ENCODE assay signal across 8 cellular contexts in the genomic region with DNA sequence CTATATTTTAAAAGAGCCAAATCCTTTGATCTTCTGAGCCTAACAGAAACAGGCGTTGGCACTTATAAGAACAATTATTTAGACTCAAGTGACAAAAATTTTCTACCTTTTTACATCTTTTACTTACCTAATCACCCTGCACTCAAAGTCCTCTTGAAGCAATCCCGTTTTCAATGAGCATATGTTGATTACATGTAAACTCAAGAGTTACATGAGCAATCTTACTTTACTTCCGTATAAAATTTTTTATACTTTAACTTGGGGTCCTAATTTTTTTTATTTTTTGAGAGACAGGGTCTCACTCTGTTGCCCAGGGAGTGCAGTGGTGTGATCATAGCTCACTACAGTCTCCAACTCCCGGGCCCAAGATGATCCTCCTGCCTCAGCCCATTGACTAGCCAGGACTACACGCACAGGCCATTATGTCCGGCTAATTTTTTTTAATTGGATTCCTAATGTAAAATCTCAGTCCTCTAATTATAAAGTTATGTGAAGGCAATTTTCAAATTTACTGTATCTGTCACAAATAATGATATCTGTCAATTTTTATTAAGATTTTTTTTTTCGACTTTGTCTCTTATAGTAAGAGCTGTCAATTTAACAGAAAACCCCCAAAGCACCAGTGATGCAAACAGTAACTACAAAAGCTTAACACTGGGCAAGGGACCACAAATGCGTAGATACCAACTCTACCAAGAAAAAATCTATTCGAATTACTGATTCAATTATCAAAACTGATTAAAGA. TPM values are rescaled to one million over a fixed set of nuclear protein-coding genes. Genes with fewer than 3 reads are reported as not detected.
A peak's percentile ranks its signal among the peaks of the same experiment; 100 is the strongest.
DNase-seq lines count a peak whose midpoint lies in the region; ATAC-seq and TF ChIP-seq lines count a peak whose summit lies in the region.

No MANE protein-coding gene starts in this region.

- H3K36me3 ChIP-seq in DOHH2 (ENCODE audit: control insufficient read depth, low read length), result peaks cover 67% of the 10 kb centered on the region
- H3K36me3 ChIP-seq in PC-9 (ENCODE audit: low read depth), result peaks cover 57% of the 10 kb centered on the region
- H3K36me3 ChIP-seq in parathyroid adenoma (ENCODE audit: control insufficient read depth, insufficient read depth, low read length), result no peaks in the 10 kb centered on the region

- BruUV-seq in PC-9 (replicated peaks; lab: Mats Ljungman, UMichigan), result no TSS peak

- ATAC-seq in GM19328 (IDR thresholded peaks at IDR 0.05; ENCODE audit: unreplicated experiment) (no peak), GM18861 (IDR thresholded peaks at IDR 0.05; ENCODE audit: unreplicated experiment) (no peak)

- no peak overlapping the region for H3K27ac ChIP-seq in DOHH2 (ENCODE audit: low read depth, low read length)
- peak overlapping the region; percentile 95 for H3K27ac ChIP-seq in PC-9
- peak overlapping the region; percentile 100 for H3K27ac ChIP-seq in parathyroid adenoma

- H3K9me2 ChIP-seq in DOHH2 (replicated peaks; ENCODE audit: control insufficient read depth, low read length) (no peaks in the 10 kb centered on the region), PC-9 (ENCODE audit: insufficient read depth) (no peaks in the 10 kb centered on the region)

- H3K4me3 Mint-ChIP-seq in endothelial cell (ENCODE audit: unreplicated experiment), result peak overlapping the region; percentile 96

- peaks cover 14% of the 10 kb centered on the region for H3F3A ChIP-seq in DOHH2 (ENCODE audit: control insufficient read depth, insufficient read depth)
- peaks cover 76% of the 10 kb centered on the region for H3F3A ChIP-seq in PC-9 (ENCODE audit: insufficient read depth, low read depth)

- H3K4me1 ChIP-seq in DOHH2 (ENCODE audit: control insufficient read depth, low read length), result peaks cover 58% of the 10 kb centered on the region
- H3K4me1 ChIP-seq in PC-9 (replicated peaks; ENCODE audit: insufficient read depth), result peaks cover 68% of the 10 kb centered on the region
- H3K4me1 ChIP-seq in parathyroid adenoma, result peaks cover 20% of the 10 kb centered on the region

- H3K9me3 Mint-ChIP-seq in endothelial cell (ENCODE audit: unreplicated experiment), result no peaks in the 10 kb centered on the region

- peak overlapping the region; percentile 86 for H3K4me2 ChIP-seq in DOHH2 (ENCODE audit: low read length)
- H3K4me2 ChIP-seq in PC-9, result peak overlapping the region; percentile 96
- peak overlapping the region; percentile 80 for H3K4me2 ChIP-seq in parathyroid adenoma (ENCODE audit: low read length)

- no peak overlapping the region for H3K9ac ChIP-seq in parathyroid adenoma

- CTCF ChIA-PET in PC-9 (lab: Charles Lee), result interaction anchor here (0.6 kb wide), 2 partner anchors 102 to 198 kb away, joined by 3 to 4 read pairs; no protein-coding TSS in a partner anchor

- peaks cover 60% of the 10 kb centered on the region for H4K20me1 ChIP-seq in DOHH2 (ENCODE audit: control insufficient read depth, insufficient read depth, low read depth, low read length)
- H4K20me1 ChIP-seq in PC-9 (ENCODE audit: insufficient read depth), result peaks cover 61% of the 10 kb centered on the region

- H3K27me3 Mint-ChIP-seq in endothelial cell (ENCODE audit: unreplicated experiment), result peaks cover 24% of the 10 kb centered on the region

- H3K9me3 ChIP-seq in DOHH2 (ENCODE audit: control insufficient read depth, insufficient read depth, low read length), result no peaks in the 10 kb centered on the region
- H3K9me3 ChIP-seq in PC-9 (ENCODE audit: insufficient read depth, low read depth), result no peaks in the 10 kb centered on the region
- H3K9me3 ChIP-seq in parathyroid adenoma (ENCODE audit: control insufficient read depth, low read length), result no peaks in the 10 kb centered on the region

- POLR2A ChIA-PET in PC-9 (lab: Charles Lee; ENCODE audit: unreplicated experiment), result interaction anchor here (0.6 to 0.9 kb wide), 5 partner anchors 25 to 209 kb away, joined by 3 to 10 read pairs (median 6); no protein-coding TSS in a partner anchor

- peak overlapping the region; percentile 96 for H3K4me3 ChIP-seq in DOHH2 (ENCODE audit: low read length)
- H3K4me3 ChIP-seq in PC-9, result peak overlapping the region; percentile 94
- H3K4me3 ChIP-seq in parathyroid adenoma (ENCODE audit: low read depth, low read length), result peak overlapping the region; percentile 80

- TF ChIP-seq CTCF in DOHH2 (IDR thresholded peaks at IDR 0.05; ENCODE audit: low read depth, low read length, poor library complexity, severe bottlenecking) (no peak), PC-9 (conservative IDR thresholded peaks at IDR 0.05) (no peak), endothelial cell (IDR thresholded peaks at IDR 0.05; ENCODE audit: unreplicated experiment) (no peak), parathyroid adenoma (IDR thresholded peaks at IDR 0.05) (no peak)

- intact Hi-C loops in PC-9 (cut with micrococcal nuclease; ENCODE audit: unreplicated experiment), result no loop called here

- peak overlapping the region; percentile 98 for H3K27ac Mint-ChIP-seq in endothelial cell (ENCODE audit: unreplicated experiment)

- H3K27me3 ChIP-seq in DOHH2 (ENCODE audit: control insufficient read depth, low read length), result no peaks in the 10 kb centered on the region
- no peaks in the 10 kb centered on the region for H3K27me3 ChIP-seq in PC-9 (ENCODE audit: insufficient read depth, low read depth)
- H3K27me3 ChIP-seq in parathyroid adenoma (ENCODE audit: control insufficient read depth, insufficient read depth, low read length), result no peaks in the 10 kb centered on the region

- H3K79me2 ChIP-seq in DOHH2 (ENCODE audit: control insufficient read depth, low read length), result peaks cover 74% of the 10 kb centered on the region
- peaks cover 71% of the 10 kb centered on the region for H3K79me2 ChIP-seq in PC-9 (ENCODE audit: low read depth)
- H3K79me2 ChIP-seq in parathyroid adenoma, result peaks cover 32% of the 10 kb centered on the region

- peaks cover 59% of the 10 kb centered on the region for H3K4me1 Mint-ChIP-seq in endothelial cell (ENCODE audit: unreplicated experiment)

- DNase-seq in PC-9 (no peak), endothelial cell (ENCODE audit: low spot score) (no peak), NCI-H1105 treated with DMSO at 0.1 percent for 48 hours (lab: John Stamatoyannopoulos, UW) (no peak), NCI-H1048 (lab: John Stamatoyannopoulos, UW) (no peak)

- H3K36me3 Mint-ChIP-seq in endothelial cell (ENCODE audit: low read depth, unreplicated experiment), result peaks cover 12% of the 10 kb centered on the region

- H2AFZ ChIP-seq in PC-9 (no peak overlapping the region), parathyroid adenoma (no peak overlapping the region)

RNA-seq across cellular contexts. Expression of gene CALM2, which starts 2.2 kb away (rescaled TPM):
- 726 and 781 TPM in 2 replicates for total RNA-seq in PC-9 (2021)
- total RNA-seq in endothelial cell (ENCODE audit: unreplicated experiment), result 422 TPM

RNA-seq across cellular contexts. Expression of gene STPG4, which starts 19.1 kb away (rescaled TPM):
- total RNA-seq in PC-9 (2021) (6.5 and 8.7 TPM in 2 replicates), endothelial cell (ENCODE audit: unreplicated experiment) (not detected)
